23 cellular contexts compared by ENCODE assay signal in the genomic region with DNA sequence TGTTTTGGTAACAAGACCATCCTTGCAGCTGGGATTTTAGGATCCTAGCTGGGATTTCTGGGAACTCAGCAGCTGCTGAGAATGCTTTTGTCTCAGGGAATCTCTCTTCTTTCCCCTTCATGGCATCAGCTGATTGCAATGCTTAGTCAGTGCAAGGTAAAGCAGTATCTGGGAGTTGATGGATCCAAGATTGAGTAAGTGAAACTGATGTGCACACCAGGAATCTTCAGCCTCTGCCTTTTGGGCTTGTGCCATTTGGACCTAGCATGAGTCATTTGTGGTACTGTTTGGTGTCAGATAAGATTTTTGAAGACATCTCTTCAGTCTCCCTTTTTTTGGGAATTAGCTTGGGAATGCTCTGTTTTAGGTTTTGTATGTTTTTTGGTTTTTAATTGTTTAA.
DNase-seq lines count a peak whose midpoint lies in the region; ATAC-seq and TF ChIP-seq lines count a peak whose summit lies in the region.
"Had no signal": no experiment of that assay in that cellular context is flagged by ENCODE, and none has a peak within 500 bp of the region (broad histone marks: within the 10 kb centered on the region; RNA-seq: fewer than 3 reads in every experiment).

No MANE protein-coding gene starts in this region.

- peak; percentile 4 for DNase-seq in Daoy (ENCODE audit: low read depth)
- peak; percentile 71 for DNase-seq in NCI-H226
- DNase-seq in epithelial cell of esophagus (ENCODE audit: low read depth) = peak; percentile 40
- peak; percentile 26 for DNase-seq in iris pigment epithelial cell (ENCODE audit: low read depth)
- DNase-seq in natural killer cell = no peak
- DNase-seq in NCI-H82 treated with DMSO at 0.1 percent for 48 hours (lab: John Stamatoyannopoulos, UW; ENCODE audit: unreplicated experiment) = no peak
- DNase-seq: activated CD4-positive, alpha-beta T cell treated with anti-CD3 and anti-CD28 coated beads for 1 hour; activated naive CD8-positive, alpha-beta T cell treated with anti-CD3 and anti-CD28 coated beads, Interleukin-2, amount 10 ng/mL, durations not matched to agents 7 days and 5 days; CD8-positive, alpha-beta T cell; DMS53; left ventricle myocardium inferior; MV-4-11; NCI-H187; NCI-H748 treated with DMSO at 0.1 percent for 48 hours; SHP77 treated with DMSO at 0.1 percent for 48 hours; stimulated activated CD4-positive, alpha-beta T cell treated with anti-CD3 and anti-CD28 coated beads, Interleukin-1b, Interleukin-23, amount 100 ng/mL, for 48 hours; stimulated activated naive CD4-positive, alpha-beta T cell treated with Interleukin-2 at 50 U/mL for 16 hours; transverse colon had no signal

- no peak overlapping the region for H3K4me3 ChIP-seq in epithelial cell of esophagus (ENCODE audit: low read length)
- H3K4me3 ChIP-seq: left ventricle myocardium inferior, transverse colon had no signal

- no peak overlapping the region for H3K27ac Mint-ChIP-seq in natural killer cell
- H3K27ac Mint-ChIP-seq: activated naive CD8-positive, alpha-beta T cell treated with anti-CD3 and anti-CD28 coated beads, Interleukin-2, amount 10 ng/mL, durations not matched to agents 7 days and 5 days; activated T-helper 1 cell treated with anti-CD3 and anti-CD28 coated beads, Interleukin-12 subunit alpha, Interleukin-12 subunit beta, Interleukin-2, Interleukin-4 antibody, amounts not matched to agents 30 ng/mL and 10 ng/mL and 1 ng/mL, durations not matched to agents 14 hours and 24 hours and 36 hours; CD8-positive, alpha-beta T cell; progenitor cell of endocrine pancreas had no signal

- no peaks in the 10 kb centered on the region for H3K36me3 Mint-ChIP-seq in natural killer cell
- H3K36me3 Mint-ChIP-seq: activated naive CD8-positive, alpha-beta T cell treated with anti-CD3 and anti-CD28 coated beads, Interleukin-2, amount 10 ng/mL, durations not matched to agents 7 days and 5 days; CD8-positive, alpha-beta T cell had no signal

- ATAC-seq in natural killer cell = no peak
- ATAC-seq in GM18907 (IDR thresholded peaks at IDR 0.05; ENCODE audit: unreplicated experiment) = no peak
- no peak for ATAC-seq in GM21619 (IDR thresholded peaks at IDR 0.05; ENCODE audit: unreplicated experiment)
- ATAC-seq: CD8-positive, alpha-beta T cell had no signal

- no peaks in the 10 kb centered on the region for H3K27me3 Mint-ChIP-seq in natural killer cell (ENCODE audit: low read depth in 2 of 2)
- H3K27me3 Mint-ChIP-seq: progenitor cell of endocrine pancreas had no signal

- TF ChIP-seq CTCF in epithelial cell of esophagus (IDR thresholded peaks at IDR 0.05; ENCODE audit: insufficient read depth, low read depth, low read length, missing control alignments) = no peak
- no peak for TF ChIP-seq CTCF in natural killer cell (IDR thresholded peaks at IDR 0.05)

- intact Hi-C loops in natural killer cell (cut with micrococcal nuclease) = no loop called here

- H3K9me3 Mint-ChIP-seq in natural killer cell = peaks cover under 1 to 2% of the 10 kb centered on the region in 2 donors
- H3K9me3 Mint-ChIP-seq: activated naive CD8-positive, alpha-beta T cell treated with anti-CD3 and anti-CD28 coated beads, Interleukin-2, amount 10 ng/mL, durations not matched to agents 7 days and 5 days; activated T-helper 1 cell treated with anti-CD3 and anti-CD28 coated beads, Interleukin-12 subunit alpha, Interleukin-12 subunit beta, Interleukin-2, Interleukin-4 antibody, amounts not matched to agents 30 ng/mL and 10 ng/mL and 1 ng/mL, durations not matched to agents 14 hours and 24 hours and 36 hours; CD8-positive, alpha-beta T cell; neural crest cell had no signal

- H3K4me3 Mint-ChIP-seq in natural killer cell = no peak overlapping the region
- H3K4me3 Mint-ChIP-seq: activated naive CD8-positive, alpha-beta T cell treated with anti-CD3 and anti-CD28 coated beads, Interleukin-2, amount 10 ng/mL, durations not matched to agents 7 days and 5 days; activated T-helper 1 cell treated with anti-CD3 and anti-CD28 coated beads, Interleukin-12 subunit alpha, Interleukin-12 subunit beta, Interleukin-2, Interleukin-4 antibody, amounts not matched to agents 30 ng/mL and 10 ng/mL and 1 ng/mL, durations not matched to agents 14 hours and 24 hours and 36 hours; CD8-positive, alpha-beta T cell; neural crest cell had no signal

- no peaks in the 10 kb centered on the region for H3K4me1 Mint-ChIP-seq in natural killer cell
- H3K4me1 Mint-ChIP-seq: activated naive CD8-positive, alpha-beta T cell treated with anti-CD3 and anti-CD28 coated beads, Interleukin-2, amount 10 ng/mL, durations not matched to agents 7 days and 5 days; neural crest cell had no signal

Comparison
In these comparisons a context has a peak if more than half of its experiments do, and no peak if none do; other contexts are left out.
1. DNase-seq: peak in Daoy (single experiment), NCI-H226 (single experiment), epithelial cell of esophagus (single experiment) and iris pigment epithelial cell (single experiment); none in natural killer cell (single experiment) and NCI-H82 treated with DMSO at 0.1 percent for 48 hours (single experiment).